21 cellular contexts compared by ENCODE assay signal in genomic region chr7:13257661-13258060, GRCh38.
DNase-seq lines count a peak whose midpoint lies in the region; ATAC-seq and TF ChIP-seq lines count a peak whose summit lies in the region.
"Had no signal": no experiment of that assay in that cellular context is flagged by ENCODE, and none has a peak within 500 bp of the region (broad histone marks: within the 10 kb centered on the region; RNA-seq: fewer than 3 reads in every experiment).

No MANE protein-coding gene starts in this region.

- no peaks in the 10 kb centered on the region for H3F3A ChIP-seq in PC-3 (ENCODE audit: low read length, unreplicated experiment)

- H3K27ac ChIP-seq in brain microvascular endothelial cell, result no peak overlapping the region
- no peak overlapping the region for H3K27ac ChIP-seq in PC-3 (ENCODE audit: low read length)
- H3K27ac ChIP-seq: A549, PC-9, SK-N-MC had no signal

- ATAC-seq in PC-3, result no peak
- ATAC-seq: A549 had no signal

- in situ Hi-C loops in brain microvascular endothelial cell (cut with HindIII; ENCODE audit: low pct_ligation_motif_present, low sequenced_read_pairs), result no loop called here

- BruUV-seq in PC-3 (replicated peaks; lab: Mats Ljungman, UMichigan), result no TSS peak

- no peaks in the 10 kb centered on the region for H3K9me2 ChIP-seq in PC-3 (replicated peaks; ENCODE audit: low read length)

- H4K20me1 ChIP-seq in PC-3 (ENCODE audit: low read length), result no peaks in the 10 kb centered on the region

- POLR2A ChIA-PET in PC-3 (lab: Charles Lee; ENCODE audit: unreplicated experiment), result no interaction called here

- H3K4me2 ChIP-seq in PC-3 (ENCODE audit: low read length), result no peak overlapping the region
- H3K4me2 ChIP-seq: A549, PC-9 had no signal

- H2AFZ ChIP-seq in PC-3 (ENCODE audit: low read length), result no peak overlapping the region
- H2AFZ ChIP-seq: PC-9 had no signal

- H3K4me3 ChIP-seq in brain microvascular endothelial cell (ENCODE audit: low read depth, low read length) (no peak overlapping the region), retinal pigment epithelial cell (ENCODE audit: low read length) (no peak overlapping the region), PC-3 (ENCODE audit: low read length) (no peak overlapping the region)
- H3K4me3 ChIP-seq: A549, PC-9, SK-N-MC had no signal

- H3K79me2 ChIP-seq in PC-3 (ENCODE audit: low read length), result no peaks in the 10 kb centered on the region

- no peaks in the 10 kb centered on the region for H3K4me1 ChIP-seq in PC-3 (ENCODE audit: insufficient read depth, low read length)
- H3K4me1 ChIP-seq: A549 had no signal

- DNase-seq in EH (ENCODE audit: low read depth) (peak; percentile 21), RPMI7951 (ENCODE audit: low read depth) (peak; percentile 13), brain microvascular endothelial cell (peak; percentile 21), retinal pigment epithelial cell (ENCODE audit: low read depth) (peak; percentile 84), KG1 (lab: John Stamatoyannopoulos, UW) (no peak), PC-3 (no peak), kidney glomerular epithelial cell (lab: John Stamatoyannopoulos, UW) (no peak)
- DNase-seq in activated T-cell treated with anti-CD3 and anti-CD28 coated beads, Interleukin-2, amount 50 U/mL, for 1 hour, result no peak
- DNase-seq: AML-193, COR-L47, DMS153, H9, Kasumi-1, NCI-H1417 treated with DMSO at 0.1 percent for 48 hours, NCI-H1930, NCI-H2171, NCI-H446, NCI-H774 had no signal

- intact Hi-C loops in PC-3 (cut with micrococcal nuclease), result no loop called here

- H3K27me3 ChIP-seq in brain microvascular endothelial cell (replicated peaks) (no peaks in the 10 kb centered on the region), PC-3 (ENCODE audit: low read length) (no peaks in the 10 kb centered on the region)

- H3K36me3 ChIP-seq in brain microvascular endothelial cell (replicated peaks) (no peaks in the 10 kb centered on the region), PC-3 (ENCODE audit: low read depth, low read length) (no peaks in the 10 kb centered on the region)

- TF ChIP-seq CTCF in brain microvascular endothelial cell (IDR thresholded peaks at IDR 0.05; ENCODE audit: low read depth, low read length, missing control alignments) (no peak), retinal pigment epithelial cell (conservative IDR thresholded peaks at IDR 0.05; ENCODE audit: low read depth, low read length) (no peak), PC-3 (conservative IDR thresholded peaks at IDR 0.05; ENCODE audit: low read depth, low read length) (no peak)

- CTCF ChIA-PET in PC-3 (lab: Charles Lee), result no interaction called here

- no peaks in the 10 kb centered on the region for H3K9me3 ChIP-seq in PC-3 (ENCODE audit: low read length)
- H3K9me3 ChIP-seq: A549 had no signal

- H3K9ac ChIP-seq in PC-3 (ENCODE audit: low read length), result no peak overlapping the region

Comparison
In these comparisons a context has a peak if more than half of its experiments do, and no peak if none do; other contexts are left out.
1. DNase-seq: peak in EH (single experiment), RPMI7951 (single experiment), brain microvascular endothelial cell (single experiment) and retinal pigment epithelial cell (single experiment); none in activated T-cell treated with anti-CD3 and anti-CD28 coated beads, Interleukin-2, amount 50 U/mL, for 1 hour (single experiment), KG1 (single experiment), PC-3 (single experiment) and kidney glomerular epithelial cell (single experiment).